Comparison of ENCODE assay signal across 8 cellular contexts in the genomic region with DNA sequence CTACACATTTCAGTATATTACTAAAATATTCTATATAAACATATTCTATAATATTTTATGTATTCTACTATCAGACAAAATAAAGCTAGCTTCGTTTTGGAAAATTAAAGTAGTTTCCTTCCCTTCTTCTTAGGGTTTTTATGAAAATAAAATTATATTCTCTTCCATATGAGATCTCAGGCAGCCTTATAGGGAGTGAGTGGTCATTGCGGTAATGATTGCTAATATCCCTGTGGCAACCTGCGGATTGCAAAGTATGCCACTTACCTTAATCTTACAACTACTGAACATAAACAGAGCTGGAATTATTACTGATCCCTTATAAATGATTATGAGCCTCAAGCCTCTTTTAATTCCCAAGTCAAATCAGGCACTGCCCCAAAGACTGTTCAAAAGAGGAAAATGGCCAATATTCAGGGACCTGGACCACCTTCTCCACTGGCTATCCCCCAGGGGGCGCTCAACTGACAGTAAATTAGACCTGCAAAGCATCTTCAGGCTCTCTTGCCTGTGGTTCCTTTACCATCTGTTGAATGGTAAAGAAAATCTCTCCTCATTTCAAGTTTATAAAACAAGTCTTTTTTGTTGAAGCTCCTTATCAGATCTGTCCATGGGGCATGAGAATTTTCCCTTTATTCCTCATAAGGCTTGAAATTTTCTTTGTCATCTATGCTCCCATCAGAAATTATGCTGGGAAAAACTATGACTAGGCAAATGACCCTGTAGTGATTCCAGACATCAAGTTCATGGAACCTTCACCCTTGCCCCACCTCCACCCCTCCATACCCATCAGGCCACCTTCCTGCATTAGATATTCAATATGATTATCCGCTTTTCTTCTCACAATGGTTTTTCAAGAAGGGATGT.
A peak's percentile ranks its signal among the peaks of the same experiment; 100 is the strongest.
DNase-seq lines count a peak whose midpoint lies in the region; ATAC-seq and TF ChIP-seq lines count a peak whose summit lies in the region.

No MANE protein-coding gene starts in this region.

- WGBS in GM23248 (ENCODE audit: low coverage in 1 of 2, low lambda C conversion rate in 2 of 2, missing lambda C conversion rate in 2 of 2), 2 experiments = 65% methylated on average over 5 of the region's 5 CpGs
- 54 to 60% (median 57%) methylated on average over 5 of the region's 5 CpGs for WGBS in adrenal gland, 4 donors

- no peaks in the 10 kb centered on the region for H3K36me3 ChIP-seq in GM23248 (ENCODE audit: low read depth)
- H3K36me3 ChIP-seq in Loucy (ENCODE audit: insufficient read depth, low read length) = no peaks in the 10 kb centered on the region
- no peaks in the 10 kb centered on the region for H3K36me3 ChIP-seq in adrenal gland (replicated peaks in 1 of 2)

- H3K4me2 ChIP-seq in GM23248 (ENCODE audit: unreplicated experiment) = no peak overlapping the region
- no peak overlapping the region for H3K4me2 ChIP-seq in Loucy (ENCODE audit: low read depth, low read length, poor library complexity, severe bottlenecking)

- peaks cover 14% of the 10 kb centered on the region; the same call in 1 of the 2 replicates for H3F3A ChIP-seq in GM23248 (ENCODE audit: insufficient read depth)
- no peaks in the 10 kb centered on the region for H3F3A ChIP-seq in Loucy (ENCODE audit: low read depth)

- H3K9ac ChIP-seq in GM23248 (no peak overlapping the region), Loucy (ENCODE audit: low read depth, low read length, poor library complexity, severe bottlenecking) (no peak overlapping the region)

- H3K9me2 ChIP-seq in GM23248 (ENCODE audit: insufficient read depth) (no peaks in the 10 kb centered on the region), Loucy (replicated peaks; ENCODE audit: low read depth, low read length) (no peaks in the 10 kb centered on the region)

- intact Hi-C loops in adrenal gland (cut with DNase I) = loop anchor here in 1 of 2 donors (5.0 kb wide), 2 partner anchors 173 to 213 kb away; no protein-coding TSS in a partner anchor
- intact Hi-C loops in left ventricle myocardium superior (cut with micrococcal nuclease) = no loop called here

- no peaks in the 10 kb centered on the region for H3K9me3 ChIP-seq in GM23248 (ENCODE audit: low read depth)
- H3K9me3 ChIP-seq in Loucy (ENCODE audit: insufficient read depth, low read depth, low read length) = no peaks in the 10 kb centered on the region
- H3K9me3 ChIP-seq in adrenal gland (replicated peaks in 1 of 3) = no peaks in the 10 kb centered on the region

- H3K27me3 ChIP-seq in GM23248 (replicated peaks; ENCODE audit: insufficient read depth) (no peaks in the 10 kb centered on the region), Loucy (ENCODE audit: insufficient read depth, low read length, poor library complexity, severe bottlenecking) (no peaks in the 10 kb centered on the region), adrenal gland (no peaks in the 10 kb centered on the region)

- H2AFZ ChIP-seq in GM23248 (no peak overlapping the region), Loucy (ENCODE audit: low read length) (no peak overlapping the region)

- TF ChIP-seq POLR2A in adrenal gland (IDR thresholded peaks at IDR 0.05) = no peak

- H3K4me1 ChIP-seq in GM23248 (ENCODE audit: insufficient read depth) = peaks cover 19% of the 10 kb centered on the region
- H3K4me1 ChIP-seq in Loucy (ENCODE audit: insufficient read depth, low read length, poor library complexity, severe bottlenecking) = no peaks in the 10 kb centered on the region
- H3K4me1 ChIP-seq in adrenal gland (replicated peaks in 1 of 2) = no peaks in the 10 kb centered on the region

- peak; percentile 94 for TF ChIP-seq CTCF in Loucy (conservative IDR thresholded peaks at IDR 0.05; ENCODE audit: low read length)
- peak; percentile 62 to 84 (median 78) for TF ChIP-seq CTCF in adrenal gland (IDR thresholded peaks at IDR 0.05)

- ATAC-seq in left ventricle myocardium superior (peak; percentile 66), GM18873 (IDR thresholded peaks at IDR 0.05; ENCODE audit: low FRiP score, unreplicated experiment) (no peak)

- H3K27ac ChIP-seq in GM23248 = no peak overlapping the region
- H3K27ac ChIP-seq in adrenal gland = no peak overlapping the region

- DNase-seq in EH (ENCODE audit: low read depth) (peak; percentile 78), GM23248 (peak; percentile 80), SW 1271 (lab: John Stamatoyannopoulos, UW) (peak; percentile 2 to 64), adrenal gland (peak; percentile 70 to 88 (median 83)), left ventricle myocardium superior (peak; percentile 75), skeletal muscle cell (ENCODE audit: low read depth) (peak; percentile 27)

- H4K20me1 ChIP-seq in GM23248 (ENCODE audit: insufficient read depth) (no peaks in the 10 kb centered on the region), Loucy (ENCODE audit: insufficient read depth, low read length, poor library complexity, severe bottlenecking) (no peaks in the 10 kb centered on the region)

- H3K79me2 ChIP-seq in GM23248 (ENCODE audit: insufficient read depth) (no peaks in the 10 kb centered on the region), Loucy (ENCODE audit: insufficient read depth, low read length) (no peaks in the 10 kb centered on the region)

- in situ Hi-C loops in GM23248 (cut with MboI) = loop anchor here (10.0 kb wide), 2 partner anchors 100 to 170 kb away; no protein-coding TSS in a partner anchor

- H3K4me3 ChIP-seq in GM23248 = no peak overlapping the region
- no peak overlapping the region for H3K4me3 ChIP-seq in Loucy (ENCODE audit: low read length, poor library complexity, severe bottlenecking)
- no peak overlapping the region for H3K4me3 ChIP-seq in adrenal gland
- H3K4me3 ChIP-seq in skeletal muscle cell (ENCODE audit: low read depth, low read length) = no peak overlapping the region

Comparison
In these comparisons a context has a peak if more than half of its experiments do, and no peak if none do; other contexts are left out.
1. DNase-seq: peak in every context shown above with its lines; median percentile 83 in adrenal gland; 80 in GM23248; 78 in EH; 75 in left ventricle myocardium superior; 33 in SW 1271; 27 in skeletal muscle cell.